ENCODE assay signal across 9 cellular contexts in genomic region chr11:71448257-71449161, GRCh38. TPM values are rescaled to one million over a fixed set of nuclear protein-coding genes. Genes with fewer than 3 reads are reported as not detected.
DNase-seq lines count a peak whose midpoint lies in the region; ATAC-seq, FAIRE-seq and TF ChIP-seq lines count a peak whose summit lies in the region.
"Had no signal": no experiment of that assay in that cellular context is flagged by ENCODE, and none has a peak within 500 bp of the region (broad histone marks: within the 10 kb centered on the region; RNA-seq: fewer than 3 reads in every experiment).

TSS of gene DHCR7 (minus strand) at chr11:71448393. CDS start at chr11:71444952, 3,441 bp downstream.

- no peaks in the 10 kb centered on the region for H3K9me3 ChIP-seq in kidney (ENCODE audit: control insufficient read depth in 1 of 2, low read length in 2 of 2)

- intact Hi-C loops in kidney (cut with DNase I) = no loop called here

- no peak for FAIRE-seq in kidney (lab: Jason Lieb, UNC)
- FAIRE-seq: endometrium had no signal

- H3K9ac ChIP-seq in kidney (ENCODE audit: low read length in 2 of 2) = peak within 1 kb of the TSS; percentile 35 to 80

- peak; percentile 80 for ATAC-seq in HG03432 (IDR thresholded peaks at IDR 0.05; ENCODE audit: unreplicated experiment)

- TF ChIP-seq POLR2A in GM19193 (IDR thresholded peaks at IDR 0.05; ENCODE audit: extremely low read depth, insufficient read depth, insufficient read length) = peak; percentile 74

- no peaks in the 10 kb centered on the region for H3K36me3 ChIP-seq in kidney (ENCODE audit: control insufficient read depth in 1 of 2, insufficient read depth in 2 of 2, low read length in 2 of 2)

- H3K27ac ChIP-seq in kidney (ENCODE audit: low read depth in 2 of 2, low read length in 2 of 2) = peak within 1 kb of the TSS; percentile 67 to 81

- DNase-seq in Ammon's horn (ENCODE audit: low spot score) = peak; percentile 96
- DNase-seq in NCI-H510A (lab: John Stamatoyannopoulos, UW) = peak; percentile 89
- peak; percentile 86 for DNase-seq in activated CD4-positive, alpha-beta T cell treated with anti-CD3 and anti-CD28 coated beads for 1 hour
- peak; percentile 22 to 80 for DNase-seq in cerebellar nuclear complex (lab: John Stamatoyannopoulos, UW)
- peak; percentile 98 for DNase-seq in kidney
- peak; percentile 98 for DNase-seq in stimulated activated CD4-positive, alpha-beta T cell treated with anti-CD3 and anti-CD28 coated beads, Interleukin-15, amount 100 ng/mL, for 24 hours

- H3K4me1 ChIP-seq in kidney (ENCODE audit: control insufficient read depth in 1 of 2, insufficient read depth in 1 of 2, low read depth in 1 of 2, low read length in 2 of 2) = peaks cover 12 to 18% of the 10 kb centered on the region in 2 donors

- H3K4me3 ChIP-seq in kidney (ENCODE audit: low read length in 2 of 2) = peak within 1 kb of the TSS; percentile 78 to 93

- no peak for TF ChIP-seq CTCF in kidney (IDR thresholded peaks at IDR 0.05; ENCODE audit: borderline replicate concordance, extremely low read depth, insufficient read depth)

RNA-seq across cellular contexts. Expression of gene DHCR7, which starts in this region (rescaled TPM):
- 17.8 TPM for total RNA-seq in kidney
- 35.2 TPM for polyA plus RNA-seq in kidney (ENCODE audit: insufficient read depth, low read depth, low replicate concordance)

Comparison
In these comparisons a context has a peak if more than half of its experiments do, and no peak if none do; other contexts are left out.
1. Peak in every context shown above with its lines: DNase-seq, ATAC-seq, H3K4me3 ChIP-seq and H3K27ac ChIP-seq.